Comparison of ENCODE assay signal across 8 cellular contexts in genomic region chr1:162357681-162358266, GRCh38. TPM values are rescaled to one million over a fixed set of nuclear protein-coding genes. Genes with fewer than 3 reads are reported as not detected.
DNase-seq lines count a peak whose midpoint lies in the region; ATAC-seq and TF ChIP-seq lines count a peak whose summit lies in the region.

No MANE protein-coding gene starts in this region.

- H3K27ac ChIP-seq in C4-2B, result no peak overlapping the region

- DNase-seq in HFF-Myc (ENCODE audit: extremely low read depth, low read depth) (peak; percentile 15), SHP77 treated with DMSO at 0.1 percent for 48 hours (lab: John Stamatoyannopoulos, UW) (peak; percentile 27), globus pallidus (ENCODE audit: low spot score) (peak; percentile 3), occipital lobe (lab: John Stamatoyannopoulos, UW) (no peak)
- no peak for DNase-seq in activated CD8-positive, alpha-beta memory T cell treated with anti-CD3 and anti-CD28 coated beads for 24 hours
- DNase-seq in activated T-cell treated with anti-CD3 and anti-CD28 coated beads, Interleukin-2, amount 50 U/mL, for 48 hours, result no peak

- no peak overlapping the region for H3K4me3 ChIP-seq in HFF-Myc (replicated peaks; ENCODE audit: low read depth, low read length)

- TF ChIP-seq CTCF in C4-2B (conservative IDR thresholded peaks at IDR 0.05), result peak; percentile 79
- TF ChIP-seq CTCF in HFF-Myc (IDR thresholded peaks at IDR 0.05; ENCODE audit: low read depth, low read length, missing control alignments), result peak; percentile 58

- ATAC-seq in GM18868 (IDR thresholded peaks at IDR 0.05; ENCODE audit: unreplicated experiment), result no peak

RNA-seq across cellular contexts. Expression of gene SPATA46, which starts 18.9 kb away (rescaled TPM):
- total RNA-seq in occipital lobe, result not detected

RNA-seq across cellular contexts. Expression of gene C1orf226, which starts 23.8 kb away (rescaled TPM):
- 1.1 TPM for total RNA-seq in occipital lobe

RNA-seq across cellular contexts. Expression of gene SH2D1B, which starts 54.2 kb away (rescaled TPM):
- total RNA-seq in occipital lobe, result not detected

Comparison
In these comparisons a context has a peak if more than half of its experiments do, and no peak if none do; other contexts are left out.
1. DNase-seq: peak in HFF-Myc (single experiment), SHP77 treated with DMSO at 0.1 percent for 48 hours (single experiment) and globus pallidus (single experiment); none in activated CD8-positive, alpha-beta memory T cell treated with anti-CD3 and anti-CD28 coated beads for 24 hours (single experiment), activated T-cell treated with anti-CD3 and anti-CD28 coated beads, Interleukin-2, amount 50 U/mL, for 48 hours (0 of 2) and occipital lobe (single experiment).